14 cellular contexts compared by ENCODE assay signal in the genomic region with DNA sequence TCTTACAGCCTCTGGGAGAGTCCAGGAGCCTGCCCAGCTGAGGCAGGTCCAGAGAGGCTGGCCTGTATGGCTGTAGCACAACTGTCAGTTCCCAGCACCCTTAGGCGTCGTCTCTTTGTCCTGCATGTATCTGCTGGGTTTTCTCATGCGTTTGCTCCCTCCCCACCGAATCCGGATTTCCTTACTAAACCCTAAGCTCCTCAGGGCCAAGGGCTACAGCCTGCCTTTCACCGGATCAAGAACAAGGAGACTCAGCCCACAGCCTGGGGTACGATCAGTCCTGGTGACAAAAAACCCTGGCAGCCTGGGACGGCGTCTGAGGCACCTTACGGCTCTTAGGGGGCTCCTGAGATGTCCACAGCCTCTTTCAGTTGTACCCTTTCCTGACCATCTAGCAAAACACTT. TPM values are rescaled to one million over a fixed set of nuclear protein-coding genes. Genes with fewer than 3 reads are reported as not detected.
A peak's percentile ranks its signal among the peaks of the same experiment; 100 is the strongest.
DNase-seq lines count a peak whose midpoint lies in the region; ATAC-seq, FAIRE-seq and TF ChIP-seq lines count a peak whose summit lies in the region.
"Had no signal": no experiment of that assay in that cellular context is flagged by ENCODE, and none has a peak within 500 bp of the region (broad histone marks: within the 10 kb centered on the region; RNA-seq: fewer than 3 reads in every experiment).

No MANE protein-coding gene starts in this region.

- H3K36me3 ChIP-seq in breast epithelium (no peaks in the 10 kb centered on the region), mammary epithelial cell (ENCODE audit: insufficient read depth, low read length) (no peaks in the 10 kb centered on the region), endothelial cell of umbilical vein (ENCODE audit: control insufficient read depth in 2 of 2, extremely low read depth in 1 of 2, insufficient read depth in 2 of 2, low read length in 2 of 2) (peaks cover 0 to 6% of the 10 kb centered on the region in 2 experiments), upper lobe of left lung (peaks cover 0 to 38% (median 18%) of the 10 kb centered on the region in 4 donors), ovary (no peaks in the 10 kb centered on the region)

- in situ Hi-C loops in mammary epithelial cell (cut with MboI; ENCODE audit: low sequenced_read_pairs in 2 of 2) = loop anchor here in 1 of 2 donors (10.0 kb wide), 1 partner anchor 178 kb away; no protein-coding TSS in a partner anchor

- BruUV-seq in mammary epithelial cell (replicated peaks; lab: Mats Ljungman, UMichigan) = no TSS peak
- BruUV-seq in endothelial cell of umbilical vein (replicated peaks; lab: Mats Ljungman, UMichigan) = TSS peak; percentile 26

- H3K9me3 Mint-ChIP-seq in osteocyte (ENCODE audit: unreplicated experiment) = no peaks in the 10 kb centered on the region
- no peaks in the 10 kb centered on the region for H3K9me3 Mint-ChIP-seq in activated T-cell treated with anti-CD3 and anti-CD28 coated beads, Interleukin-2, amount 50 U/mL, for 72 hours
- H3K9me3 Mint-ChIP-seq: activated T-cell treated with anti-CD3 and anti-CD28 coated beads, Interleukin-2, amount 50 U/mL, for 4 hours had no signal

- H3K4me2 ChIP-seq in mammary epithelial cell (ENCODE audit: insufficient read depth, low read depth, low read length) = no peak overlapping the region
- H3K4me2 ChIP-seq in endothelial cell of umbilical vein (ENCODE audit: insufficient read depth, low read length) = no peak overlapping the region

- 97% methylated on average over 6 of the region's 10 CpGs for WGBS in mammary epithelial cell (ENCODE audit: low coverage, missing lambda C conversion rate)
- 79 to 84% methylated on average over 10 of the region's 10 CpGs for WGBS in upper lobe of left lung, 2 donors
- WGBS in ovary, 3 donors = 34 to 42% (median 40%) methylated on average over 10 of the region's 10 CpGs

- peaks cover 24% of the 10 kb centered on the region for H3K36me3 Mint-ChIP-seq in osteocyte (ENCODE audit: unreplicated experiment)
- peaks cover 21 to 31% of the 10 kb centered on the region in 2 donors for H3K36me3 Mint-ChIP-seq in activated T-cell treated with anti-CD3 and anti-CD28 coated beads, Interleukin-2, amount 50 U/mL, for 72 hours (ENCODE audit: insufficient read depth in 2 of 2)

- peak overlapping the region; percentile 73 for H3K27ac Mint-ChIP-seq in osteocyte (ENCODE audit: unreplicated experiment)
- H3K27ac Mint-ChIP-seq in activated T-cell treated with anti-CD3 and anti-CD28 coated beads, Interleukin-2, amount 50 U/mL, for 72 hours = no peak overlapping the region

- TF ChIP-seq EP300 in upper lobe of left lung (IDR thresholded peaks at IDR 0.05) (no peak), ovary (IDR thresholded peaks at IDR 0.05) (no peak)

- dilution Hi-C loops in mammary epithelial cell (cut with HindIII; ENCODE audit: low sequenced_read_pairs) = loop anchor here (5.0 to 10.0 kb wide), 4 partner anchors 58 to 278 kb away; no protein-coding TSS in a partner anchor
- dilution Hi-C loops in endothelial cell of umbilical vein (cut with MboI; ENCODE audit: extremely low pct_ligation_motif_present, low sequenced_read_pairs) = no loop called here

- TF ChIP-seq POLR2A in breast epithelium (IDR thresholded peaks at IDR 0.05) = no peak
- no peak for TF ChIP-seq POLR2A in endothelial cell of umbilical vein (IDR thresholded peaks at IDR 0.05; ENCODE audit: low read depth, low read length)
- TF ChIP-seq POLR2A in upper lobe of left lung (IDR thresholded peaks at IDR 0.05) = no peak
- no peak for TF ChIP-seq POLR2A in ovary (IDR thresholded peaks at IDR 0.05)

- H3K79me2 ChIP-seq in mammary epithelial cell (ENCODE audit: insufficient read depth, low read length) (no peaks in the 10 kb centered on the region), endothelial cell of umbilical vein (ENCODE audit: control insufficient read depth, insufficient read depth, low read length) (peaks cover 8% of the 10 kb centered on the region)

- no peak overlapping the region for H3K9ac ChIP-seq in mammary epithelial cell (ENCODE audit: insufficient read depth, low read length)
- peak overlapping the region; percentile 40 for H3K9ac ChIP-seq in endothelial cell of umbilical vein (replicated peaks; ENCODE audit: extremely low read depth, insufficient read depth, low read length)

- H3K9me3 ChIP-seq in breast epithelium (no peaks in the 10 kb centered on the region), mammary epithelial cell (replicated peaks; ENCODE audit: insufficient read depth, low read length) (no peaks in the 10 kb centered on the region), endothelial cell of umbilical vein (replicated peaks; ENCODE audit: control insufficient read depth, insufficient read depth, low read length) (no peaks in the 10 kb centered on the region), upper lobe of left lung (no peaks in the 10 kb centered on the region), ovary (no peaks in the 10 kb centered on the region)

- no peak overlapping the region for H3K4me3 Mint-ChIP-seq in osteocyte (ENCODE audit: unreplicated experiment)
- H3K4me3 Mint-ChIP-seq in activated T-cell treated with anti-CD3 and anti-CD28 coated beads, Interleukin-2, amount 50 U/mL, for 72 hours = peak overlapping the region in 1 of 2 donors; percentile 41
- H3K4me3 Mint-ChIP-seq: activated T-cell treated with anti-CD3 and anti-CD28 coated beads, Interleukin-2, amount 50 U/mL, for 4 hours had no signal

- H4K20me1 ChIP-seq in mammary epithelial cell (ENCODE audit: insufficient read depth, low read length) (no peaks in the 10 kb centered on the region), endothelial cell of umbilical vein (replicated peaks; ENCODE audit: control insufficient read depth, extremely low read depth, insufficient read depth, low read length) (no peaks in the 10 kb centered on the region)

- POLR2A ChIA-PET in endothelial cell of umbilical vein (lab: Charles Lee) = interaction anchor here (1.7 kb wide), 1 partner anchor 178 kb away, joined by 4 read pairs; no protein-coding TSS in a partner anchor

- DNase-seq in breast epithelium (ENCODE audit: low spot score in 2 of 2) (no peak), mammary epithelial cell (no peak), endothelial cell of umbilical vein (ENCODE audit: low read depth, low spot score) (no peak), osteocyte (ENCODE audit: extremely low spot score, unreplicated experiment) (no peak), upper lobe of left lung (no peak), NCI-H526 (lab: John Stamatoyannopoulos, UW) (no peak), ovary (no peak)
- no peak for DNase-seq in activated T-cell treated with anti-CD3 and anti-CD28 coated beads, Interleukin-2, amount 50 U/mL, for 72 hours
- DNase-seq: activated T-cell treated with anti-CD3 and anti-CD28 coated beads, Interleukin-2, amount 50 U/mL, for 4 hours; effector CD8-positive, alpha-beta T cell; GF-D8; GOT3; KBM-7; NCI-H2029 treated with DMSO at 0.1 percent for 48 hours had no signal

- CTCF ChIA-PET in mammary epithelial cell (lab: Charles Lee; ENCODE audit: low non-redundant PET) = no interaction called here
- CTCF ChIA-PET in endothelial cell of umbilical vein (lab: Charles Lee) = interaction anchor here (0.8 to 17.2 kb wide), 7 partner anchors 9 to 178 kb away, joined by 3 to 455 read pairs (median 18); a partner anchor contains a TSS

- FAIRE-seq in endothelial cell of umbilical vein (lab: Jason Lieb, UNC) = no peak

- no peak for ATAC-seq in upper lobe of left lung (ENCODE audit: low FRiP score in 2 of 2)
- ATAC-seq in activated T-cell treated with anti-CD3 and anti-CD28 coated beads, Interleukin-2, amount 50 U/mL, for 72 hours (replicated peaks in 1 of 2) = no peak
- ATAC-seq: activated T-cell treated with anti-CD3 and anti-CD28 coated beads, Interleukin-2, amount 50 U/mL, for 4 hours had no signal

- H3K9me1 ChIP-seq in endothelial cell of umbilical vein (replicated peaks; ENCODE audit: control insufficient read depth, extremely low read depth, insufficient read depth, low read length) = no peaks in the 10 kb centered on the region

- no peak overlapping the region for H2AFZ ChIP-seq in mammary epithelial cell (ENCODE audit: low read depth, low read length)
- H2AFZ ChIP-seq in endothelial cell of umbilical vein (ENCODE audit: low read depth, low read length) = no peak overlapping the region

- TF ChIP-seq CTCF in breast epithelium (IDR thresholded peaks at IDR 0.05) = no peak
- no peak for TF ChIP-seq CTCF in mammary epithelial cell (conservative IDR thresholded peaks at IDR 0.05 in 1 of 2, IDR thresholded peaks at IDR 0.05 in 1 of 2; ENCODE audit: extremely low read depth in 1 of 2, insufficient read depth in 1 of 2, low read depth in 1 of 2, low read length in 2 of 2)
- TF ChIP-seq CTCF in endothelial cell of umbilical vein (IDR thresholded peaks at IDR 0.05; ENCODE audit: extremely low read depth in 1 of 2, insufficient read depth in 1 of 2, low read depth in 1 of 2, low read length in 2 of 2) = no peak
- TF ChIP-seq CTCF in osteocyte (IDR thresholded peaks at IDR 0.05) = no peak
- no peak for TF ChIP-seq CTCF in upper lobe of left lung (IDR thresholded peaks at IDR 0.05)
- no peak for TF ChIP-seq CTCF in ovary (IDR thresholded peaks at IDR 0.05)

- H3K4me1 Mint-ChIP-seq in osteocyte (ENCODE audit: unreplicated experiment) = peaks cover 76% of the 10 kb centered on the region
- peaks cover 53% of the 10 kb centered on the region for H3K4me1 Mint-ChIP-seq in activated T-cell treated with anti-CD3 and anti-CD28 coated beads, Interleukin-2, amount 50 U/mL, for 72 hours (ENCODE audit: low read depth)

- H3K27me3 Mint-ChIP-seq in osteocyte (ENCODE audit: unreplicated experiment) = no peaks in the 10 kb centered on the region
- no peaks in the 10 kb centered on the region for H3K27me3 Mint-ChIP-seq in activated T-cell treated with anti-CD3 and anti-CD28 coated beads, Interleukin-2, amount 50 U/mL, for 72 hours (ENCODE audit: low read depth)

- intact Hi-C loops in breast epithelium (cut with DNase I; ENCODE audit: low total_unique reads) = no loop called here
- intact Hi-C loops in mammary epithelial cell (cut with micrococcal nuclease) = no loop called here
- intact Hi-C loops in endothelial cell of umbilical vein (cut with micrococcal nuclease) = loop anchor here (1.0 kb wide), 1 partner anchor 125 kb away; no protein-coding TSS in a partner anchor
- intact Hi-C loops in ovary (cut with DNase I) = no loop called here

- H3K4me1 ChIP-seq in breast epithelium = peaks cover 11 to 12% of the 10 kb centered on the region in 2 donors
- no peaks in the 10 kb centered on the region for H3K4me1 ChIP-seq in mammary epithelial cell (ENCODE audit: insufficient read depth, low read length)
- H3K4me1 ChIP-seq in endothelial cell of umbilical vein (ENCODE audit: control insufficient read depth, extremely low read depth, insufficient read depth, low read length) = peaks cover 71% of the 10 kb centered on the region
- H3K4me1 ChIP-seq in upper lobe of left lung = peaks cover 51 to 69% (median 61%) of the 10 kb centered on the region in 4 donors
- H3K4me1 ChIP-seq in ovary (ENCODE audit: insufficient read depth) = peaks cover 44% of the 10 kb centered on the region

- no peaks in the 10 kb centered on the region for H3K27me3 ChIP-seq in breast epithelium
- H3K27me3 ChIP-seq in mammary epithelial cell (ENCODE audit: insufficient read depth, low read length) = no peaks in the 10 kb centered on the region
- no peaks in the 10 kb centered on the region for H3K27me3 ChIP-seq in endothelial cell of umbilical vein (ENCODE audit: control insufficient read depth in 2 of 2, insufficient read depth in 2 of 2, low read length in 2 of 2)
- H3K27me3 ChIP-seq in upper lobe of left lung = no peaks in the 10 kb centered on the region
- no peaks in the 10 kb centered on the region for H3K27me3 ChIP-seq in ovary

- H3K27ac ChIP-seq in breast epithelium (peak overlapping the region; percentile 78 to 89), mammary epithelial cell (ENCODE audit: insufficient read depth, low read depth, low read length) (no peak overlapping the region), endothelial cell of umbilical vein (ENCODE audit: insufficient read depth, low read depth, low read length) (peak overlapping the region; percentile 78), upper lobe of left lung (peak overlapping the region; percentile 53 to 84 (median 70)), ovary (peak overlapping the region in 1 of 2 donors; percentile 49)

- H3K4me3 ChIP-seq in breast epithelium (no peak overlapping the region), mammary epithelial cell (replicated peaks in 1 of 3; ENCODE audit: insufficient read depth in 1 of 3, low read depth in 2 of 3, low read length in 3 of 3) (no peak overlapping the region), endothelial cell of umbilical vein (replicated peaks in 1 of 3; ENCODE audit: insufficient read depth in 1 of 3, low read depth in 1 of 3, low read length in 3 of 3) (no peak overlapping the region), upper lobe of left lung (no peak overlapping the region), ovary (no peak overlapping the region)

RNA-seq across cellular contexts. Expression of a gene that starts 12.1 kb away (rescaled TPM):
- total RNA-seq in breast epithelium (10 to 100 TPM; 12.6 to 16.4 (median 12.7) TPM), mammary epithelial cell (1 to 10 TPM in 1 of 2 donors, under 1 TPM in 1; 0.67 to 1.3 TPM), endothelial cell of umbilical vein (25.8 and 35.5 TPM in 2 replicates), osteocyte (3.3 and 3.7 TPM in 2 replicates), upper lobe of left lung (10 to 100 TPM in 5 of 6 donors, 1 to 10 TPM in 1; 8.0 to 25.5 (median 19.1) TPM), ovary (100 to 1,000 TPM in 1 of 7 donors, 10 to 100 TPM in 6; 35.0 to 108 (median 68.0) TPM)
- polyA plus RNA-seq in mammary epithelial cell (0.20 TPM), endothelial cell of umbilical vein (18.2 and 20.2 TPM in 2 replicates), ovary (10 to 100 TPM in 1 of 2 donors, 1 to 10 TPM in 1; 3.9 to 16.3 TPM)
- polyA minus RNA-seq in mammary epithelial cell (not detected), endothelial cell of umbilical vein (10.7 and 22.4 TPM in 2 replicates)
- 6.5 and 11.3 TPM in 2 replicates for polyA plus RNA-seq in endothelial cell of umbilical vein (2011; cell fraction: cytosol; rRNA removed)
- 46.4 and 50.2 TPM in 2 replicates for polyA plus RNA-seq in endothelial cell of umbilical vein (2011; cell fraction: nucleus; rRNA removed)
- 8.2 and 19.6 TPM in 2 replicates for polyA plus RNA-seq in endothelial cell of umbilical vein (2012)
- not detected for polyA minus RNA-seq in endothelial cell of umbilical vein (2011; cell fraction: cytosol; rRNA and poly(A)+ RNA removed)
- polyA minus RNA-seq in endothelial cell of umbilical vein (2011; cell fraction: nucleus; rRNA and poly(A)+ RNA removed) = 56.9 and 118 TPM in 2 replicates
- total RNA-seq in activated T-cell treated with anti-CD3 and anti-CD28 coated beads, Interleukin-2, amount 50 U/mL, for 72 hours = 10 to 100 TPM; 11.7 to 21.4 TPM

RNA-seq across cellular contexts. Expression of a gene that starts 25.2 kb away (rescaled TPM):
- total RNA-seq in breast epithelium = 10 to 100 TPM; 24.3 to 35.4 (median 32.5) TPM
- total RNA-seq in mammary epithelial cell = 10 to 100 TPM; 44.1 to 65.7 TPM
- polyA plus RNA-seq in mammary epithelial cell = 68.4 TPM
- 28.3 TPM for polyA minus RNA-seq in mammary epithelial cell
- 40.9 and 41.3 TPM in 2 replicates for total RNA-seq in endothelial cell of umbilical vein
- polyA plus RNA-seq in endothelial cell of umbilical vein = 84.2 and 102 TPM in 2 replicates
- polyA plus RNA-seq in endothelial cell of umbilical vein (2011; cell fraction: cytosol; rRNA removed) = 62.0 and 68.4 TPM in 2 replicates
- polyA plus RNA-seq in endothelial cell of umbilical vein (2011; cell fraction: nucleus; rRNA removed) = 27.0 and 34.3 TPM in 2 replicates
- 40.7 and 40.8 TPM in 2 replicates for polyA plus RNA-seq in endothelial cell of umbilical vein (2012)
- polyA minus RNA-seq in endothelial cell of umbilical vein = 29.7 and 32.0 TPM in 2 replicates
- 24.1 TPM for polyA minus RNA-seq in endothelial cell of umbilical vein (2011; cell fraction: cytosol; rRNA and poly(A)+ RNA removed)
- 4.8 and 6.6 TPM in 2 replicates for polyA minus RNA-seq in endothelial cell of umbilical vein (2011; cell fraction: nucleus; rRNA and poly(A)+ RNA removed)
- 33.2 and 35.9 TPM in 2 replicates for total RNA-seq in osteocyte
- total RNA-seq in upper lobe of left lung = 10 to 100 TPM; 20.1 to 56.1 (median 33.5) TPM
- total RNA-seq in ovary = 10 to 100 TPM; 19.1 to 26.4 (median 21.2) TPM
- 10 to 100 TPM; 13.2 to 28.3 TPM for polyA plus RNA-seq in ovary
- total RNA-seq in activated T-cell treated with anti-CD3 and anti-CD28 coated beads, Interleukin-2, amount 50 U/mL, for 72 hours = 10 to 100 TPM; 29.0 to 33.3 TPM

RNA-seq across cellular contexts. Expression of a gene that starts 37.1 kb away (rescaled TPM):
- 10 to 100 TPM; 28.3 to 66.6 (median 55.7) TPM for total RNA-seq in breast epithelium
- total RNA-seq in mammary epithelial cell = 10 to 100 TPM; 29.0 to 36.2 TPM
- 27.4 TPM for polyA plus RNA-seq in mammary epithelial cell
- 64.4 TPM for polyA minus RNA-seq in mammary epithelial cell
- 37.8 and 38.5 TPM in 2 replicates for total RNA-seq in endothelial cell of umbilical vein
- 45.6 and 50.4 TPM in 2 replicates for polyA plus RNA-seq in endothelial cell of umbilical vein
- 24.4 and 28.4 TPM in 2 replicates for polyA plus RNA-seq in endothelial cell of umbilical vein (2011; cell fraction: cytosol; rRNA removed)
- polyA plus RNA-seq in endothelial cell of umbilical vein (2011; cell fraction: nucleus; rRNA removed) = 113 and 132 TPM in 2 replicates
- polyA plus RNA-seq in endothelial cell of umbilical vein (2012) = 27.7 and 30.0 TPM in 2 replicates
- polyA minus RNA-seq in endothelial cell of umbilical vein = 28.8 and 50.5 TPM in 2 replicates
- polyA minus RNA-seq in endothelial cell of umbilical vein (2011; cell fraction: cytosol; rRNA and poly(A)+ RNA removed) = 34.0 TPM
- 36.8 and 41.4 TPM in 2 replicates for polyA minus RNA-seq in endothelial cell of umbilical vein (2011; cell fraction: nucleus; rRNA and poly(A)+ RNA removed)
- total RNA-seq in osteocyte = 57.3 and 59.0 TPM in 2 replicates
- total RNA-seq in upper lobe of left lung = 100 to 1,000 TPM in 1 of 6 donors, 10 to 100 TPM in 5; 28.8 to 129 (median 45.1) TPM
- 10 to 100 TPM; 42.4 to 77.7 (median 46.0) TPM for total RNA-seq in ovary
- 10 to 100 TPM; 27.5 to 47.2 TPM for polyA plus RNA-seq in ovary
- total RNA-seq in activated T-cell treated with anti-CD3 and anti-CD28 coated beads, Interleukin-2, amount 50 U/mL, for 72 hours = 10 to 100 TPM; 36.8 to 40.8 TPM

RNA-seq across cellular contexts. Expression of a gene that starts 41.9 kb away (rescaled TPM):
- total RNA-seq in breast epithelium = 10 to 100 TPM in 2 of 3 donors, 1 to 10 TPM in 1; 3.8 to 19.6 (median 14.1) TPM
- total RNA-seq in mammary epithelial cell = 1 to 10 TPM in 1 of 2 donors, under 1 TPM in 1; under 0.01 to 5.7 TPM
- 2.5 TPM for polyA plus RNA-seq in mammary epithelial cell
- polyA minus RNA-seq in mammary epithelial cell = 1.6 TPM
- total RNA-seq in endothelial cell of umbilical vein = not detected in 2 replicates
- polyA plus RNA-seq in endothelial cell of umbilical vein = 0.03 and 0.04 TPM in 2 replicates
- 0.03 TPM in 2 replicates for polyA plus RNA-seq in endothelial cell of umbilical vein (2011; cell fraction: cytosol; rRNA removed)
- polyA plus RNA-seq in endothelial cell of umbilical vein (2011; cell fraction: nucleus; rRNA removed) = not detected in 2 replicates
- 0.04 and 0.11 TPM in 2 replicates for polyA plus RNA-seq in endothelial cell of umbilical vein (2012)
- 0.08 TPM in 1 of 2 replicates, not detected in the other for polyA minus RNA-seq in endothelial cell of umbilical vein
- not detected for polyA minus RNA-seq in endothelial cell of umbilical vein (2011; cell fraction: cytosol; rRNA and poly(A)+ RNA removed)
- polyA minus RNA-seq in endothelial cell of umbilical vein (2011; cell fraction: nucleus; rRNA and poly(A)+ RNA removed) = not detected in 2 replicates
- 3.7 and 3.8 TPM in 2 replicates for total RNA-seq in osteocyte
- total RNA-seq in upper lobe of left lung = 1 to 10 TPM; 5.1 to 7.3 (median 6.2) TPM
- total RNA-seq in ovary = 1 to 10 TPM in 5 of 7 donors, under 1 TPM in 1, not detected in 1; 0.92 to 4.1 (median 1.9) TPM
- polyA plus RNA-seq in ovary = under 1 TPM; 0.30 to 0.42 TPM
- under 1 TPM; 0.14 to 0.21 TPM for total RNA-seq in activated T-cell treated with anti-CD3 and anti-CD28 coated beads, Interleukin-2, amount 50 U/mL, for 72 hours
